Comparison of ENCODE assay signal across 16 cellular contexts in genomic region chr20:41347523-41348429, GRCh38. TPM values are rescaled to one million over a fixed set of nuclear protein-coding genes. Genes with fewer than 3 reads are reported as not detected.
DNase-seq lines count a peak whose midpoint lies in the region; ATAC-seq, FAIRE-seq and TF ChIP-seq lines count a peak whose summit lies in the region.
"Had no signal": no experiment of that assay in that cellular context is flagged by ENCODE, and none has a peak within 500 bp of the region (broad histone marks: within the 10 kb centered on the region; RNA-seq: fewer than 3 reads in every experiment).

No MANE protein-coding gene starts in this region.

- no peaks in the 10 kb centered on the region for H3K27me3 Mint-ChIP-seq in glutamatergic neuron (ENCODE audit: unreplicated experiment)

- intact Hi-C loops in Right ventricle myocardium inferior (cut with DNase I) (loop anchor here (10.0 kb wide), 2 partner anchors 353 to 383 kb away; no protein-coding TSS in a partner anchor), cardiac septum (cut with DNase I) (loop anchor here (10.0 kb wide), 1 partner anchor 347 kb away; no protein-coding TSS in a partner anchor), heart right ventricle (cut with DNase I) (loop anchor here in 5 of 10 donors (5.0 to 10.0 kb wide), 6 partner anchors 45 to 373 kb away; partner anchors contain the start of genes CHD6 (in 1 of the 5) and PLCG1 (in 1 of the 5)), pancreas (cut with DNase I) (loop anchor here in 1 of 3 donors (10.0 kb wide), 1 partner anchor 373 kb away; no protein-coding TSS in a partner anchor)

- H3K4me1 ChIP-seq in heart right ventricle (peaks cover 0 to 8% (median 0%) of the 10 kb centered on the region in 9 donors), pancreas (peaks cover 0 to 3% (median 0%) of the 10 kb centered on the region in 3 donors)

- ATAC-seq in Right ventricle myocardium inferior (peak; percentile 70), heart right ventricle (peak; percentile 12 to 66 (median 52)), pancreas (peak in 3 of 4 donors; percentile 48 to 82 (median 56))
- ATAC-seq: Panc1 had no signal

- no peaks in the 10 kb centered on the region for H3K9me3 ChIP-seq in heart right ventricle
- H3K9me3 ChIP-seq in pancreas: no peaks in the 10 kb centered on the region
- H3K9me3 ChIP-seq: Caco-2 had no signal

- H3K36me3 Mint-ChIP-seq in glutamatergic neuron (ENCODE audit: unreplicated experiment): no peaks in the 10 kb centered on the region
- H3K36me3 Mint-ChIP-seq: CD14-positive monocyte had no signal

- no peaks in the 10 kb centered on the region for H3K27me3 ChIP-seq in bronchial epithelial cell (ENCODE audit: control insufficient read depth, insufficient read depth, low read length)
- H3K27me3 ChIP-seq in heart right ventricle: no peaks in the 10 kb centered on the region
- no peaks in the 10 kb centered on the region for H3K27me3 ChIP-seq in pancreas

- no peak overlapping the region for H3K4me3 ChIP-seq in bronchial epithelial cell (ENCODE audit: low read depth, low read length)
- H3K4me3 ChIP-seq in heart right ventricle: no peak overlapping the region
- H3K4me3 ChIP-seq in pancreas: no peak overlapping the region

- H3K27ac ChIP-seq in heart right ventricle: peak overlapping the region in 4 of 10 donors; percentile 7 to 39 (median 26)
- no peak overlapping the region for H3K27ac ChIP-seq in pancreas

- H3K9me3 Mint-ChIP-seq in glutamatergic neuron (ENCODE audit: unreplicated experiment): peaks cover 4% of the 10 kb centered on the region
- H3K9me3 Mint-ChIP-seq: CD14-positive monocyte had no signal

- H3K36me3 ChIP-seq in bronchial epithelial cell (ENCODE audit: control insufficient read depth, insufficient read depth, low read length) (peaks cover 28% of the 10 kb centered on the region), heart right ventricle (peaks cover 0 to 69% (median 18%) of the 10 kb centered on the region in 9 donors), pancreas (peaks cover 0 to 13% (median 0%) of the 10 kb centered on the region in 3 donors)

- no peak overlapping the region for H3K4me3 Mint-ChIP-seq in glutamatergic neuron (ENCODE audit: unreplicated experiment)
- H3K4me3 Mint-ChIP-seq: CD14-positive monocyte had no signal

- peak; percentile 81 for FAIRE-seq in bronchial epithelial cell (lab: Jason Lieb, UNC)
- FAIRE-seq in pancreas (lab: Jason Lieb, UNC): no peak
- FAIRE-seq: A204.1 had no signal

- 83 to 85% methylated on average over 13 of the region's 13 CpGs for WGBS in heart right ventricle, 2 donors
- WGBS in pancreas, 2 donors: 76 to 78% methylated on average over 13 of the region's 13 CpGs

- DNase-seq in Right ventricle myocardium inferior (ENCODE audit: missing footprints): no peak
- DNase-seq in cardiac septum (ENCODE audit: low spot score): no peak
- no peak for DNase-seq in bronchial epithelial cell (ENCODE audit: low read depth)
- DNase-seq in heart right ventricle: no peak
- peak in 1 of 6 donors; percentile 37 for DNase-seq in pancreas
- DNase-seq in glutamatergic neuron: no peak
- DNase-seq in activated naive CD4-positive, alpha-beta T cell treated with Interleukin-2 at 50 U/mL for 16 hours: no peak
- DNase-seq in middle frontal gyrus (ENCODE audit: extremely low spot score, low spot score): no peak
- DNase-seq: Caco-2, H7, Kasumi-1, NCI-H2029, NCI-H510A treated with DMSO at 0.1 percent for 48 hours had no signal

- H3K4me1 Mint-ChIP-seq in glutamatergic neuron (ENCODE audit: low read depth, unreplicated experiment): no peaks in the 10 kb centered on the region

- H3K27ac Mint-ChIP-seq in glutamatergic neuron (ENCODE audit: unreplicated experiment): no peak overlapping the region
- H3K27ac Mint-ChIP-seq: CD14-positive monocyte had no signal

- TF ChIP-seq CTCF in bronchial epithelial cell (IDR thresholded peaks at IDR 0.05; ENCODE audit: insufficient read depth, low read length, severe bottlenecking) (no peak), heart right ventricle (IDR thresholded peaks at IDR 0.05) (no peak), pancreas (IDR thresholded peaks at IDR 0.05) (no peak), glutamatergic neuron (IDR thresholded peaks at IDR 0.05; ENCODE audit: partially characterized antibody, unreplicated experiment) (no peak)

RNA-seq across cellular contexts. Expression of gene LPIN3, which starts 7.2 kb away (rescaled TPM):
- 18.1 TPM for total RNA-seq in Right ventricle myocardium inferior
- total RNA-seq in cardiac septum: 26.9 TPM
- total RNA-seq in bronchial epithelial cell: 3.9 and 10.0 TPM in 2 replicates
- 10 to 100 TPM; 12.5 to 26.5 (median 18.2) TPM for total RNA-seq in heart right ventricle
- 10 to 100 TPM; 11.1 to 45.5 TPM for polyA plus RNA-seq in heart right ventricle
- total RNA-seq in pancreas: 10 to 100 TPM in 1 of 6 donors, 1 to 10 TPM in 5; 3.9 to 17.6 (median 7.5) TPM
- 10 to 100 TPM; 31.5 to 47.5 TPM for polyA plus RNA-seq in pancreas
- 5.9 TPM for total RNA-seq in glutamatergic neuron (ENCODE audit: unreplicated experiment)
- polyA plus RNA-seq: CD14-positive monocyte had no signal

RNA-seq across cellular contexts. Expression of gene EMILIN3, which starts 18.8 kb away (rescaled TPM):
- total RNA-seq in Right ventricle myocardium inferior (6.6 TPM), cardiac septum (0.51 TPM), bronchial epithelial cell (not detected in 2 replicates), heart right ventricle (1 to 10 TPM in 8 of 10 donors, under 1 TPM in 2; 0.20 to 5.3 (median 2.8) TPM), pancreas (under 1 TPM in 3 of 6 donors, not detected in 3; 0.04 to 0.06 (median 0.06) TPM), glutamatergic neuron (ENCODE audit: unreplicated experiment) (not detected)
- polyA plus RNA-seq in heart right ventricle (1 to 10 TPM; 2.1 to 6.4 TPM), pancreas (under 1 TPM; 0.23 to 0.33 TPM)
- polyA plus RNA-seq: CD14-positive monocyte had no signal

RNA-seq across cellular contexts. Expression of gene ZHX3, which starts 30.2 kb away (rescaled TPM):
- total RNA-seq in Right ventricle myocardium inferior: 34.5 TPM
- total RNA-seq in cardiac septum: 33.2 TPM
- total RNA-seq in bronchial epithelial cell: 5.8 and 14.5 TPM in 2 replicates
- 10 to 100 TPM; 26.2 to 51.8 (median 31.0) TPM for total RNA-seq in heart right ventricle
- 10 to 100 TPM in 1 of 2 donors, 1 to 10 TPM in 1; 6.5 to 20.6 TPM for polyA plus RNA-seq in heart right ventricle
- 10 to 100 TPM; 10.9 to 17.3 (median 13.9) TPM for total RNA-seq in pancreas
- polyA plus RNA-seq in pancreas: 1 to 10 TPM; 7.9 to 8.2 TPM
- total RNA-seq in glutamatergic neuron (ENCODE audit: unreplicated experiment): 40.5 TPM
